ENCODE assay signal across 17 cellular contexts in the genomic region with DNA sequence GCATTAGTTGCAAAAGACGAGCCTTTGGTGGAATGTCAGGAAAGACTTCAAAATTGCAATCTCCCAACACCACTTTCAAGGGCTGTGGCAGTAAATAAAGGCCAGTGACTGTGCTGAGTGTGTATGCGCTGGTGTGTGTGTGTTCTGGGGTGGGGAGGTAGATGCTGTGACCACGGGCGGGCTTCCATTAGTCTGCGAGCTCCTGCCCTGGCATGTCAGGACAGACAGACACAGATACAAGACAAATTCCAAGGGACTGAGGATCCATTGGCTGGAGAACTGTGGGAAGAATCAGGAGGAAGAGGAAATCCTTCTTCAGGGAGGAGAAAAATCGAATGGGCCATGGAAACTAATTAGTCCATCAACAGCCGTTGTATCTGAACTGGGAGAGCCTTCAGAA.
DNase-seq lines count a peak whose midpoint lies in the region; FAIRE-seq and TF ChIP-seq lines count a peak whose summit lies in the region.
"Had no signal": no experiment of that assay in that cellular context is flagged by ENCODE, and none has a peak within 500 bp of the region (broad histone marks: within the 10 kb centered on the region; RNA-seq: fewer than 3 reads in every experiment).

No MANE protein-coding gene starts in this region.

- in situ Hi-C loops in mammary epithelial cell (cut with MboI; ENCODE audit: low sequenced_read_pairs in 2 of 2) (loop anchor here in 1 of 2 donors (25.0 kb wide), 2 partner anchors 250 to 450 kb away; partner anchors contain the start of genes CCDC15 and PKNOX2), GM13976 (cut with MboI; ENCODE audit: low sequenced_read_pairs, unreplicated experiment) (no loop called here)

- H3K27me3 Mint-ChIP-seq in MCF 10A (ENCODE audit: insufficient read depth, unreplicated experiment), result peaks cover 38% of the 10 kb centered on the region
- H3K27me3 Mint-ChIP-seq in progenitor cell of endocrine pancreas, result no peaks in the 10 kb centered on the region

- H3K4me1 ChIP-seq in mammary epithelial cell (ENCODE audit: insufficient read depth, low read length) (peaks cover 40% of the 10 kb centered on the region), kidney (ENCODE audit: control insufficient read depth in 1 of 2, insufficient read depth in 1 of 2, low read depth in 1 of 2, low read length in 2 of 2) (no peaks in the 10 kb centered on the region), testis (peaks cover 7% of the 10 kb centered on the region)
- H3K4me1 ChIP-seq: Caco-2 had no signal

- H3K27me3 ChIP-seq in mammary epithelial cell (ENCODE audit: insufficient read depth, low read length) (no peaks in the 10 kb centered on the region), testis (no peaks in the 10 kb centered on the region)

- H3K79me2 ChIP-seq in mammary epithelial cell (ENCODE audit: insufficient read depth, low read length), result no peaks in the 10 kb centered on the region

- H3K4me2 ChIP-seq in mammary epithelial cell (ENCODE audit: insufficient read depth, low read depth, low read length), result peak overlapping the region; percentile 1

- H3K9ac ChIP-seq in mammary epithelial cell (ENCODE audit: insufficient read depth, low read length) (no peak overlapping the region), kidney (ENCODE audit: low read length in 2 of 2) (no peak overlapping the region)

- BruUV-seq in mammary epithelial cell (replicated peaks; lab: Mats Ljungman, UMichigan), result no TSS peak
- BruUV-seq in MCF 10A (replicated peaks; lab: Mats Ljungman, UMichigan), result no TSS peak

- no peak for TF ChIP-seq POLR2A in testis (IDR thresholded peaks at IDR 0.05)

- H3K4me3 ChIP-seq in mammary epithelial cell (replicated peaks in 1 of 3; ENCODE audit: insufficient read depth in 1 of 3, low read depth in 2 of 3, low read length in 3 of 3), result no peak overlapping the region
- H3K4me3 ChIP-seq in kidney (ENCODE audit: low read length in 2 of 2), result no peak overlapping the region
- no peak overlapping the region for H3K4me3 ChIP-seq in testis

- CTCF ChIA-PET in mammary epithelial cell (lab: Charles Lee; ENCODE audit: low non-redundant PET) (no interaction called here), MCF 10A (lab: Yijun Ruan, JAX) (interaction anchor here (0.6 to 3.5 kb wide), 7 partner anchors 8 to 693 kb away, joined by 3 to 29 read pairs (median 4); no protein-coding TSS in a partner anchor), HEK293T (lab: Yijun Ruan, JAX) (no interaction called here)

- DNase-seq in mammary epithelial cell (peak; percentile 36), MCF 10A (ENCODE audit: unreplicated experiment) (no peak), kidney (peak; percentile 33), progenitor cell of endocrine pancreas (ENCODE audit: low spot score, unreplicated experiment) (no peak), testis (no peak), HEK293T (ENCODE audit: extremely low spot score) (no peak), MV-4-11 (lab: John Stamatoyannopoulos, UW) (no peak), GM13976 (ENCODE audit: low spot score) (no peak)
- DNase-seq: CD8-positive, alpha-beta memory T cell; DND-41; GDM1 had no signal

- no peak for FAIRE-seq in kidney (lab: Jason Lieb, UNC)
- FAIRE-seq: GM12892, GM19239, H54 had no signal

- H3K36me3 ChIP-seq in mammary epithelial cell (ENCODE audit: insufficient read depth, low read length) (no peaks in the 10 kb centered on the region), kidney (ENCODE audit: control insufficient read depth in 1 of 2, insufficient read depth in 2 of 2, low read length in 2 of 2) (no peaks in the 10 kb centered on the region), testis (ENCODE audit: low read depth, missing control alignments) (no peaks in the 10 kb centered on the region)

- WGBS in mammary epithelial cell (ENCODE audit: low coverage, missing lambda C conversion rate), result 10% methylated on average over 7 of the region's 7 CpGs
- WGBS in testis, 2 donors, result 89% methylated on average over 7 of the region's 7 CpGs

- TF ChIP-seq CTCF in mammary epithelial cell (conservative IDR thresholded peaks at IDR 0.05 in 1 of 2, IDR thresholded peaks at IDR 0.05 in 1 of 2; ENCODE audit: extremely low read depth in 1 of 2, insufficient read depth in 1 of 2, low read depth in 1 of 2, low read length in 2 of 2), result no peak
- no peak for TF ChIP-seq CTCF in MCF 10A (IDR thresholded peaks at IDR 0.05; ENCODE audit: unreplicated experiment)
- no peak for TF ChIP-seq CTCF in kidney (IDR thresholded peaks at IDR 0.05; ENCODE audit: borderline replicate concordance, extremely low read depth, insufficient read depth)
- TF ChIP-seq CTCF in progenitor cell of endocrine pancreas (IDR thresholded peaks at IDR 0.05; ENCODE audit: unreplicated experiment), result no peak
- no peak for TF ChIP-seq CTCF in testis (IDR thresholded peaks at IDR 0.05)
- no peak for TF ChIP-seq CTCF in GM13976 (IDR thresholded peaks at IDR 0.05; ENCODE audit: borderline replicate concordance, control extremely low read depth, extremely low read depth, insufficient read depth, missing control alignments)

- H4K20me1 ChIP-seq in mammary epithelial cell (ENCODE audit: insufficient read depth, low read length), result no peaks in the 10 kb centered on the region

- dilution Hi-C loops in mammary epithelial cell (cut with HindIII; ENCODE audit: low sequenced_read_pairs), result no loop called here

- intact Hi-C loops in mammary epithelial cell (cut with micrococcal nuclease), result no loop called here
- intact Hi-C loops in MCF 10A (cut with micrococcal nuclease), result no loop called here
- intact Hi-C loops in kidney (cut with DNase I), result no loop called here
- intact Hi-C loops in testis (cut with DNase I; ENCODE audit: low total_unique reads), result no loop called here

- H3K9me3 Mint-ChIP-seq in MCF 10A (ENCODE audit: unreplicated experiment) (no peaks in the 10 kb centered on the region), progenitor cell of endocrine pancreas (ENCODE audit: low read depth) (no peaks in the 10 kb centered on the region)
- H3K9me3 Mint-ChIP-seq: CD8-positive, alpha-beta memory T cell had no signal

- POLR2A ChIA-PET in MCF 10A (lab: Yijun Ruan, JAX) (no interaction called here), HEK293T (lab: Yijun Ruan, JAX) (no interaction called here)

- peak overlapping the region; percentile 82 for H2AFZ ChIP-seq in mammary epithelial cell (ENCODE audit: low read depth, low read length)

- no peaks in the 10 kb centered on the region for H3K36me3 Mint-ChIP-seq in MCF 10A (ENCODE audit: insufficient read depth, unreplicated experiment)
- peaks cover 16% of the 10 kb centered on the region for H3K36me3 Mint-ChIP-seq in progenitor cell of endocrine pancreas (ENCODE audit: insufficient read depth)
- H3K36me3 Mint-ChIP-seq: CD14-positive monocyte had no signal

- no peak overlapping the region for H3K27ac ChIP-seq in mammary epithelial cell (ENCODE audit: insufficient read depth, low read depth, low read length)
- no peak overlapping the region for H3K27ac ChIP-seq in kidney (ENCODE audit: low read depth in 2 of 2, low read length in 2 of 2)
- H3K27ac ChIP-seq in testis, result no peak overlapping the region
- H3K27ac ChIP-seq: 22Rv1 had no signal

- H3K9me3 ChIP-seq in mammary epithelial cell (replicated peaks; ENCODE audit: insufficient read depth, low read length) (no peaks in the 10 kb centered on the region), kidney (ENCODE audit: control insufficient read depth in 1 of 2, low read length in 2 of 2) (no peaks in the 10 kb centered on the region), testis (no peaks in the 10 kb centered on the region)
- H3K9me3 ChIP-seq: Caco-2 had no signal

- H3K4me1 Mint-ChIP-seq in MCF 10A (ENCODE audit: insufficient read depth, unreplicated experiment) (no peaks in the 10 kb centered on the region), progenitor cell of endocrine pancreas (ENCODE audit: low read depth) (no peaks in the 10 kb centered on the region)
- H3K4me1 Mint-ChIP-seq: CD14-positive monocyte; CD8-positive, alpha-beta memory T cell had no signal

- H3K27ac Mint-ChIP-seq in MCF 10A (ENCODE audit: low read depth, unreplicated experiment), result no peak overlapping the region
- H3K27ac Mint-ChIP-seq in progenitor cell of endocrine pancreas, result peak overlapping the region; percentile 15
- H3K27ac Mint-ChIP-seq: CD14-positive monocyte; CD8-positive, alpha-beta memory T cell had no signal

- H3K4me3 Mint-ChIP-seq in MCF 10A (ENCODE audit: unreplicated experiment), result no peak overlapping the region
- no peak overlapping the region for H3K4me3 Mint-ChIP-seq in progenitor cell of endocrine pancreas (ENCODE audit: low read depth)
- H3K4me3 Mint-ChIP-seq: CD14-positive monocyte; CD8-positive, alpha-beta memory T cell had no signal

TF ChIP-seq in HEK293T, 16 proteins besides CTCF, POLR2A, EP300 and RAD21:
- TF ChIP-seq FOXA1 (IDR thresholded peaks at IDR 0.05) (no peak), SUZ12 (IDR thresholded peaks at IDR 0.05) (no peak)
TF ChIP-seq in HEK293T: peak in this region for 0.

Comparison
In these comparisons a context has a peak if more than half of its experiments do, and no peak if none do; other contexts are left out.
1. DNase-seq: peak in mammary epithelial cell (single experiment) and kidney (single experiment); none in MCF 10A (single experiment), progenitor cell of endocrine pancreas (single experiment), testis (single experiment), HEK293T (single experiment), MV-4-11 (single experiment) and GM13976 (single experiment).